9 cellular contexts compared by ENCODE assay signal in the genomic region with DNA sequence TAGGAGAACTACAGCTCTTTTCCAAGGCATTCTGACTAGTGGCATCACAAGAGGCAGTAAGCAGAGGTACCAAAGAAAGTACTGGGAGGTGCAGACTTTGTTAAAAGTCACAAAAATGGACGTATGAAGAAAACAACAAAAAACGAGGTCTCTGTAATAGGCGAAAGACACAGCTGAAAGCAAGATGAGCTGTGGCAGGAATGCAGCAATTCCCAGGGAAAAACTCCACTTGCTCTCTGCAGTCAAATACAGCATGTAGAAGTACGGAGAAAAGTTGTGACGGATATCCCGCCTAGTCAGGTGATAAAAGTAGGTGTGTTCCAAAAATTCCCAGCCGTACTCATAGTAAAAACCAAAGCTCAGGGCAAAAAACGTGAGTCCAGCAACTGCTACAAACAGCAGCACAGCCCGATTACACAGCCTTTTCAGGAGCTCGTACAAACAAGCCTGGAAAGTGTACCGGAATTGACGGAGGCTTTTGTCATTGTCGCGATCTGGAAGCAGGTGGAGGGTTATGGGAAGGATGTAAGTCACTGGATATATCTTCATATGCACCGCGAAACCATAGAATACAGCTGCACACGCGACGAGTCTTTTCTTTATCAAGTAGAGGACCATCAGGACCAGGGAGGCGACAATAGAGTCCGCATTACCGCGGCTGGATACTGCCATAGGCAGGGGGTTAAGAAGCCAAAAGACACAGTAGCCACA. TPM values are rescaled to one million over a fixed set of nuclear protein-coding genes. Genes with fewer than 3 reads are reported as not detected.
DNase-seq lines count a peak whose midpoint lies in the region; ATAC-seq, FAIRE-seq and TF ChIP-seq lines count a peak whose summit lies in the region.
"Had no signal": no experiment of that assay in that cellular context is flagged by ENCODE, and none has a peak within 500 bp of the region (broad histone marks: within the 10 kb centered on the region; RNA-seq: fewer than 3 reads in every experiment).

No MANE protein-coding gene starts in this region.

- H3K4me2 ChIP-seq in HepG2 (ENCODE audit: low read depth, low read length) = peak overlapping the region; percentile 97

- no peak overlapping the region for H2AFZ ChIP-seq in HepG2 (ENCODE audit: low read length)

- 1% methylated on average over 19 of the region's 23 CpGs for WGBS in HepG2 (ENCODE audit: low lambda C conversion rate)
- 6% methylated on average over 23 of the region's 23 CpGs for WGBS in suprapubic skin

- in situ Hi-C loops in T47D (cut with HindIII; ENCODE audit: low pct_unique_long_range_greater_than_20kb, low sequenced_read_pairs) = no loop called here
- in situ Hi-C loops in HepG2 (cut with HindIII; ENCODE audit: extremely low pct_ligation_motif_present, low pct_unique_long_range_greater_than_20kb) = no loop called here

- peaks cover 21% of the 10 kb centered on the region for H3K79me2 ChIP-seq in HepG2 (ENCODE audit: insufficient read depth, low read length)

- peak overlapping the region; percentile 76 for H3K9ac ChIP-seq in HepG2 (ENCODE audit: insufficient read depth, low read depth, low read length)

- no peak for TF ChIP-seq RAD21 in HepG2 (CRISPR knock-in tag; IDR thresholded peaks at IDR 0.05)

- FAIRE-seq in HepG2 (lab: Jason Lieb, UNC) = peak; percentile 15

- peak overlapping the region in 6 of 7 donors; percentile 23 to 90 (median 62) for H3K27ac Mint-ChIP-seq in CD14-positive monocyte

- H3K27me3 ChIP-seq in HepG2 (ENCODE audit: control insufficient read depth in 1 of 2, insufficient read depth in 2 of 2, low read length in 2 of 2) (no peaks in the 10 kb centered on the region; a peak in 1 of 5 replicates), suprapubic skin (no peaks in the 10 kb centered on the region)

- peak overlapping the region; percentile 66 to 92 (median 84) for H3K4me3 ChIP-seq in HepG2 (replicated peaks in 1 of 3; ENCODE audit: insufficient read depth in 1 of 3, low read depth in 2 of 3, low read length in 3 of 3)
- peak overlapping the region; percentile 77 for H3K4me3 ChIP-seq in suprapubic skin

- no peaks in the 10 kb centered on the region for H3K36me3 ChIP-seq in HepG2 (replicated peaks in 1 of 2; ENCODE audit: control insufficient read depth in 1 of 2, insufficient read depth in 2 of 2, low read length in 2 of 2)
- H3K36me3 ChIP-seq in suprapubic skin = no peaks in the 10 kb centered on the region

- peaks cover 28% of the 10 kb centered on the region for H3K4me1 ChIP-seq in HepG2 (ENCODE audit: insufficient read depth, low read length)
- peaks cover 28% of the 10 kb centered on the region for H3K4me1 ChIP-seq in suprapubic skin

- TF ChIP-seq CTCF in CD14-positive monocyte (IDR thresholded peaks at IDR 0.05) = no peak
- no peak for TF ChIP-seq CTCF in HepG2 (CRISPR knock-in tag; IDR thresholded peaks at IDR 0.05)
- TF ChIP-seq CTCF in suprapubic skin (IDR thresholded peaks at IDR 0.05) = peak in 1 of 2 donors; percentile 5

- H3K4me1 Mint-ChIP-seq in CD14-positive monocyte = peaks cover 37% of the 10 kb centered on the region

- CTCF ChIA-PET in HepG2 (lab: Yijun Ruan, JAX; ENCODE audit: low intra/inter-chr PET ratio, low total read pairs) = no interaction called here

- no TSS peak for BruUV-seq in HepG2 (replicated peaks; lab: Mats Ljungman, UMichigan)

- no peaks in the 10 kb centered on the region for H4K20me1 ChIP-seq in HepG2 (ENCODE audit: insufficient read depth, low read length)

- no peak for TF ChIP-seq EP300 in HepG2 (IDR thresholded peaks at IDR 0.05; ENCODE audit: low read depth in 2 of 2, low read length in 2 of 2)
- TF ChIP-seq EP300 in HepG2 (CRISPR knock-in tag; IDR thresholded peaks at IDR 0.05; ENCODE audit: borderline replicate concordance) = no peak
- TF ChIP-seq EP300 in suprapubic skin (IDR thresholded peaks at IDR 0.05) = no peak

- H3K4me3 Mint-ChIP-seq in CD14-positive monocyte = peak overlapping the region; percentile 100

- H3K9me3 ChIP-seq in HepG2 (ENCODE audit: low read length) (no peaks in the 10 kb centered on the region), suprapubic skin (no peaks in the 10 kb centered on the region)

- POLR2A ChIA-PET in HepG2 (lab: Yijun Ruan, JAX) = interaction anchor here (0.9 to 1.7 kb wide), 4 partner anchors 16 to 254 kb away, joined by 3 to 8 read pairs (median 5); a partner anchor contains a TSS

- peaks cover 0 to 2% (median 1%) of the 10 kb centered on the region in 3 donors for H3K27me3 Mint-ChIP-seq in CD14-positive monocyte (ENCODE audit: low read depth in 3 of 3)

- no peak; a peak in 1 of 4 replicates for TF ChIP-seq POLR2A in HepG2 (IDR thresholded peaks at IDR 0.05; ENCODE audit: insufficient read depth in 1 of 2, low read depth in 2 of 2, low read length in 2 of 2)
- TF ChIP-seq POLR2A in suprapubic skin (IDR thresholded peaks at IDR 0.05) = no peak

- intact Hi-C loops in CD14-positive monocyte (cut with micrococcal nuclease) = no loop called here
- intact Hi-C loops in HepG2 (cut with micrococcal nuclease; ENCODE audit: unreplicated experiment) = no loop called here

- peaks cover 0 to 2% (median 0%) of the 10 kb centered on the region in 7 donors for H3K9me3 Mint-ChIP-seq in CD14-positive monocyte

- H3K27ac ChIP-seq in HepG2 (ENCODE audit: extremely low read length, insufficient read depth, low read length) = peak overlapping the region; percentile 76
- peak overlapping the region; percentile 47 for H3K27ac ChIP-seq in suprapubic skin

- peak; percentile 40 for ATAC-seq in GM19324 (IDR thresholded peaks at IDR 0.05; ENCODE audit: low FRiP score, unreplicated experiment)
- ATAC-seq in HepG2 = peak; percentile 56
- ATAC-seq in HG03432 (IDR thresholded peaks at IDR 0.05; ENCODE audit: unreplicated experiment) = no peak
- ATAC-seq in GM19467 (IDR thresholded peaks at IDR 0.05; ENCODE audit: unreplicated experiment) = no peak

- DNase-seq in CD14-positive monocyte (ENCODE audit: low spot score) = no peak
- DNase-seq in M059J (ENCODE audit: low read depth) = peak; percentile 12
- DNase-seq in T47D (ENCODE audit: low read depth in 1 of 2, low spot score in 1 of 2) = peak; percentile 12 to 31
- DNase-seq in HepG2 (ENCODE audit: low spot score) = no peak
- DNase-seq in suprapubic skin (ENCODE audit: low spot score in 2 of 2) = no peak

- peaks cover 8 to 11% of the 10 kb centered on the region in 2 donors for H3K36me3 Mint-ChIP-seq in CD14-positive monocyte

RNA-seq across cellular contexts. Expression of a gene that starts 1.0 kb away (rescaled TPM):
- polyA plus RNA-seq in CD14-positive monocyte (1 to 10 TPM; 3.7 to 4.2 TPM), HepG2 (2011; rRNA removed) (3.4 TPM in 2 replicates)
- 3.4 and 4.0 TPM in 2 replicates for total RNA-seq in M059J (2014; rRNA removed; shearing (Covaris generic))
- total RNA-seq in HepG2 (2016; rRNA removed; fragmentation: Illumina TruSeq; extraction: Trizol) (2.9 and 4.6 TPM in 2 replicates), suprapubic skin (1 to 10 TPM; 3.3 to 6.5 (median 4.8) TPM)
- 0.53 and 0.61 TPM in 2 replicates for total RNA-seq in HepG2 (2016; cell fraction: cytosol; rRNA removed; fragmentation: Illumina TruSeq; extraction: Trizol; ENCODE audit: low read depth)
- total RNA-seq in HepG2 (2016; cell fraction: insoluble cytoplasmic fraction; rRNA removed; fragmentation: Illumina TruSeq; extraction: Trizol) = 2.7 and 4.5 TPM in 2 replicates
- 1.7 and 2.0 TPM in 2 replicates for total RNA-seq in HepG2 (2016; cell fraction: membrane; rRNA removed; fragmentation: Illumina TruSeq; extraction: Trizol)
- total RNA-seq in HepG2 (2016; cell fraction: nucleus; rRNA removed; fragmentation: Illumina TruSeq; extraction: Trizol) = 4.9 and 5.7 TPM in 2 replicates
- polyA plus RNA-seq in HepG2 (2011; cell fraction: cytosol; rRNA removed) = 2.0 and 2.9 TPM in 2 replicates
- polyA plus RNA-seq in HepG2 (2011; cell fraction: nucleus; rRNA removed) = 2.3 and 3.2 TPM in 2 replicates
- polyA plus RNA-seq in HepG2 (2012) = 3.1 and 4.0 TPM in 2 replicates
- polyA plus RNA-seq in HepG2 (2016; cell fraction: cytosol; fragmentation: Illumina TruSeq; extraction: Trizol; ENCODE audit: low read depth) = 0.49 and 0.60 TPM in 2 replicates
- 3.1 and 3.3 TPM in 2 replicates for polyA plus RNA-seq in HepG2 (2016; cell fraction: insoluble cytoplasmic fraction; fragmentation: Illumina TruSeq; extraction: Trizol; ENCODE audit: low read depth)
- 1.3 and 1.6 TPM in 2 replicates for polyA plus RNA-seq in HepG2 (2016; cell fraction: membrane; fragmentation: Illumina TruSeq; extraction: Trizol; ENCODE audit: low read depth)
- polyA plus RNA-seq in HepG2 (2016; cell fraction: nucleus; fragmentation: Illumina TruSeq; extraction: Trizol; ENCODE audit: insufficient read depth, low read depth) = 7.6 and 8.5 TPM in 2 replicates
- 0.89 and 4.2 TPM in 2 replicates for polyA minus RNA-seq in HepG2 (2011; rRNA and poly(A)+ RNA removed; ENCODE audit: low replicate concordance)
- polyA minus RNA-seq in HepG2 (2011; cell fraction: cytosol; rRNA and poly(A)+ RNA removed) = 2.1 and 2.4 TPM in 2 replicates
- 4.0 and 5.3 TPM in 2 replicates for polyA minus RNA-seq in HepG2 (2011; cell fraction: nucleus; rRNA and poly(A)+ RNA removed)

RNA-seq across cellular contexts. Expression of a gene that starts 39.1 kb away (rescaled TPM):
- not detected for polyA plus RNA-seq in CD14-positive monocyte
- total RNA-seq in M059J (2014; rRNA removed; shearing (Covaris generic)) = not detected in 2 replicates
- total RNA-seq in HepG2 (2016; rRNA removed; fragmentation: Illumina TruSeq; extraction: Trizol) = 4.1 and 4.4 TPM in 2 replicates
- total RNA-seq in HepG2 (2016; cell fraction: cytosol; rRNA removed; fragmentation: Illumina TruSeq; extraction: Trizol; ENCODE audit: low read depth) = 1.3 and 1.6 TPM in 2 replicates
- 3.2 and 4.0 TPM in 2 replicates for total RNA-seq in HepG2 (2016; cell fraction: insoluble cytoplasmic fraction; rRNA removed; fragmentation: Illumina TruSeq; extraction: Trizol)
- 3.8 and 4.4 TPM in 2 replicates for total RNA-seq in HepG2 (2016; cell fraction: membrane; rRNA removed; fragmentation: Illumina TruSeq; extraction: Trizol)
- total RNA-seq in HepG2 (2016; cell fraction: nucleus; rRNA removed; fragmentation: Illumina TruSeq; extraction: Trizol) = 8.4 and 9.2 TPM in 2 replicates
- 9.9 and 10.3 TPM in 2 replicates for polyA plus RNA-seq in HepG2 (2011; rRNA removed)
- 5.4 and 7.7 TPM in 2 replicates for polyA plus RNA-seq in HepG2 (2011; cell fraction: cytosol; rRNA removed)
- polyA plus RNA-seq in HepG2 (2011; cell fraction: nucleus; rRNA removed) = 16.5 and 20.7 TPM in 2 replicates
- 3.2 and 4.8 TPM in 2 replicates for polyA plus RNA-seq in HepG2 (2012)
- polyA plus RNA-seq in HepG2 (2016; cell fraction: cytosol; fragmentation: Illumina TruSeq; extraction: Trizol; ENCODE audit: low read depth) = 1.4 and 1.8 TPM in 2 replicates
- 6.3 and 7.5 TPM in 2 replicates for polyA plus RNA-seq in HepG2 (2016; cell fraction: insoluble cytoplasmic fraction; fragmentation: Illumina TruSeq; extraction: Trizol; ENCODE audit: low read depth)
- 3.7 and 3.9 TPM in 2 replicates for polyA plus RNA-seq in HepG2 (2016; cell fraction: membrane; fragmentation: Illumina TruSeq; extraction: Trizol; ENCODE audit: low read depth)
- 20.4 and 22.0 TPM in 2 replicates for polyA plus RNA-seq in HepG2 (2016; cell fraction: nucleus; fragmentation: Illumina TruSeq; extraction: Trizol; ENCODE audit: insufficient read depth, low read depth)
- 34.8 TPM in 1 of 2 replicates, not detected in the other for polyA minus RNA-seq in HepG2 (2011; rRNA and poly(A)+ RNA removed; ENCODE audit: low replicate concordance)
- polyA minus RNA-seq in HepG2 (2011; cell fraction: cytosol; rRNA and poly(A)+ RNA removed) = 4.8 and 5.5 TPM in 2 replicates
- 6.7 and 8.1 TPM in 2 replicates for polyA minus RNA-seq in HepG2 (2011; cell fraction: nucleus; rRNA and poly(A)+ RNA removed)
- total RNA-seq in suprapubic skin = not detected

RNA-seq across cellular contexts. Expression of a gene that starts 50.5 kb away (rescaled TPM):
- polyA plus RNA-seq in CD14-positive monocyte (not detected), HepG2 (2011; rRNA removed) (not detected in 2 replicates)
- not detected in 2 replicates for total RNA-seq in M059J (2014; rRNA removed; shearing (Covaris generic))
- total RNA-seq in HepG2 (2016; rRNA removed; fragmentation: Illumina TruSeq; extraction: Trizol) (not detected in 2 replicates), suprapubic skin (under 1 TPM in 1 of 4 donors, not detected in 3; 0.13 TPM)
- total RNA-seq in HepG2 (2016; cell fraction: cytosol; rRNA removed; fragmentation: Illumina TruSeq; extraction: Trizol; ENCODE audit: low read depth) = not detected in 2 replicates
- total RNA-seq in HepG2 (2016; cell fraction: insoluble cytoplasmic fraction; rRNA removed; fragmentation: Illumina TruSeq; extraction: Trizol) = not detected in 2 replicates
- total RNA-seq in HepG2 (2016; cell fraction: membrane; rRNA removed; fragmentation: Illumina TruSeq; extraction: Trizol) = not detected in 2 replicates
- not detected in 2 replicates for total RNA-seq in HepG2 (2016; cell fraction: nucleus; rRNA removed; fragmentation: Illumina TruSeq; extraction: Trizol)
- 0.01 TPM in 1 of 2 replicates, not detected in the other for polyA plus RNA-seq in HepG2 (2011; cell fraction: cytosol; rRNA removed)
- 0.03 and 0.06 TPM in 2 replicates for polyA plus RNA-seq in HepG2 (2011; cell fraction: nucleus; rRNA removed)
- not detected in 2 replicates for polyA plus RNA-seq in HepG2 (2012)
- not detected in 2 replicates for polyA plus RNA-seq in HepG2 (2016; cell fraction: cytosol; fragmentation: Illumina TruSeq; extraction: Trizol; ENCODE audit: low read depth)
- not detected in 2 replicates for polyA plus RNA-seq in HepG2 (2016; cell fraction: insoluble cytoplasmic fraction; fragmentation: Illumina TruSeq; extraction: Trizol; ENCODE audit: low read depth)
- polyA plus RNA-seq in HepG2 (2016; cell fraction: membrane; fragmentation: Illumina TruSeq; extraction: Trizol; ENCODE audit: low read depth) = not detected in 2 replicates
- not detected in 2 replicates for polyA plus RNA-seq in HepG2 (2016; cell fraction: nucleus; fragmentation: Illumina TruSeq; extraction: Trizol; ENCODE audit: insufficient read depth, low read depth)
- not detected in 2 replicates for polyA minus RNA-seq in HepG2 (2011; rRNA and poly(A)+ RNA removed; ENCODE audit: low replicate concordance)
- polyA minus RNA-seq in HepG2 (2011; cell fraction: cytosol; rRNA and poly(A)+ RNA removed) = not detected in 2 replicates
- not detected in 2 replicates for polyA minus RNA-seq in HepG2 (2011; cell fraction: nucleus; rRNA and poly(A)+ RNA removed)
- total RNA-seq: RPMI7951 had no signal

Comparison
In these comparisons a context has a peak if more than half of its experiments do, and no peak if none do; other contexts are left out.
1. DNase-seq: peak in M059J (single experiment) and T47D (2 of 2); none in CD14-positive monocyte (single experiment), HepG2 (single experiment) and suprapubic skin (0 of 2).
2. ATAC-seq: peak in GM19324 (single experiment) and HepG2 (single experiment); none in HG03432 (single experiment) and GM19467 (single experiment).